ENCODE assay signal across 16 cellular contexts in the genomic region with DNA sequence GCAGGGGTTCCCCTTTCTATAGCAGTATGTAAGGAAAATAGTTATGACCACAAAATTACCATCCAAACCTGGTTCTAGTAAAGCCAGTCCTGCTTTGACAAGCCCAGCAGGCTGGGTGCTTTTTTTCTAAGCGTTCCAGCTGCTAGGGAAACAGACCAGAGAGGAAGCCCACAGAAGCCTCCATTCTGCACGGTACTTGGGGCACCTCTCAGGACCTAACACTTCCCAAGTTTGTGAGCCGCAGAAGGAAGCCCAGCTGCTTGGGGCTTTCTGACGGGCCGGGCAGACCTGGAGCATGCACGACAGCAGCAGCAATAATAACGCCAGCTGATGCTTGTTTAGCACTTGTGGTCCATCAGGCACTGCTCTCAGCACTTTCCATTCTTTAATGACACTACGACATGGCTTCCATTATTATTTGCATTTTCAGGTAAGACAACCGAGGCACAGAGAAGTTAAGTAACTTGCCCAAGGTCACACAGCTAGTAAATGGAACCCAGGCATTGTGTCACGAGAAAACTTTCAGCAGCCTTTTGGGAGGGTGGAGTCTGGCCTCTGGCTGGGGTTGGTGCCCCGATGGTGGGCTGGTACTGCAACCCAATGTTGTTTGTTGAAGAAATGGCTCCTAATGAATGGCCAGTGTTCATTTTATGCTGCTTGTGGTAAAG. TPM values are rescaled to one million over a fixed set of nuclear protein-coding genes. Genes with fewer than 3 reads are reported as not detected.
DNase-seq lines count a peak whose midpoint lies in the region; ATAC-seq and TF ChIP-seq lines count a peak whose summit lies in the region.
"Had no signal": no experiment of that assay in that cellular context is flagged by ENCODE, and none has a peak within 500 bp of the region (broad histone marks: within the 10 kb centered on the region; RNA-seq: fewer than 3 reads in every experiment).

No MANE protein-coding gene starts in this region.

- H3K4me3 Mint-ChIP-seq in activated naive CD4-positive, alpha-beta T cell treated with anti-CD3 and anti-CD28 coated beads, Interleukin-2, amount 50 U/mL, for 24 hours = no peak overlapping the region
- H3K4me3 Mint-ChIP-seq in endothelial cell (ENCODE audit: unreplicated experiment) = no peak overlapping the region
- H3K4me3 Mint-ChIP-seq: CD8-positive, alpha-beta T cell; GM23338; H9; HFFc6 had no signal

- no peaks in the 10 kb centered on the region for H3K36me3 Mint-ChIP-seq in activated naive CD4-positive, alpha-beta T cell treated with anti-CD3 and anti-CD28 coated beads, Interleukin-2, amount 50 U/mL, for 24 hours
- peaks cover 0 to 5% of the 10 kb centered on the region in 2 donors for H3K36me3 Mint-ChIP-seq in activated naive CD4-positive, alpha-beta T cell treated with anti-CD3 and anti-CD28 coated beads, Interleukin-2, amount 50 U/mL, for 72 hours
- H3K36me3 Mint-ChIP-seq in endothelial cell (ENCODE audit: low read depth, unreplicated experiment) = no peaks in the 10 kb centered on the region
- H3K36me3 Mint-ChIP-seq: CD8-positive, alpha-beta T cell had no signal

- no peak for DNase-seq in activated naive CD4-positive, alpha-beta T cell treated with anti-CD3 and anti-CD28 coated beads, Interleukin-2, amount 50 U/mL, for 72 hours (ENCODE audit: low spot score in 2 of 2)
- DNase-seq in SJCRH30 (peak; percentile 59 to 73), endothelial cell (ENCODE audit: low spot score) (no peak), amygdala (lab: John Stamatoyannopoulos, UW) (no peak), T-helper 9 cell (no peak)
- DNase-seq: CD8-positive, alpha-beta T cell; COR-L47; DMS79; H9; HFFc6; KBM-7 had no signal

- peaks cover 49% of the 10 kb centered on the region for H3K27me3 Mint-ChIP-seq in activated naive CD4-positive, alpha-beta T cell treated with anti-CD3 and anti-CD28 coated beads, Interleukin-2, amount 50 U/mL, for 24 hours
- H3K27me3 Mint-ChIP-seq in endothelial cell (ENCODE audit: unreplicated experiment) = peaks cover 30% of the 10 kb centered on the region

- H3K27me3 ChIP-seq in SJCRH30 = no peaks in the 10 kb centered on the region

- no peak overlapping the region for H3K4me3 ChIP-seq in SJCRH30
- H3K4me3 ChIP-seq: GM12878, GM23338 had no signal

- H3K36me3 ChIP-seq in SJCRH30 = no peaks in the 10 kb centered on the region

- no peak for ATAC-seq in activated naive CD4-positive, alpha-beta T cell treated with anti-CD3 and anti-CD28 coated beads, Interleukin-2, amount 50 U/mL, for 72 hours
- ATAC-seq in GM21786 (IDR thresholded peaks at IDR 0.05; ENCODE audit: unreplicated experiment) = no peak
- ATAC-seq: CD8-positive, alpha-beta T cell; GM12878; GM23338 had no signal

- peak overlapping the region; percentile 55 for H3K27ac Mint-ChIP-seq in activated naive CD4-positive, alpha-beta T cell treated with anti-CD3 and anti-CD28 coated beads, Interleukin-2, amount 50 U/mL, for 24 hours
- H3K27ac Mint-ChIP-seq in activated naive CD4-positive, alpha-beta T cell treated with anti-CD3 and anti-CD28 coated beads, Interleukin-2, amount 50 U/mL, for 72 hours = no peak overlapping the region
- peak overlapping the region; percentile 24 for H3K27ac Mint-ChIP-seq in endothelial cell (ENCODE audit: unreplicated experiment)
- H3K27ac Mint-ChIP-seq: CD8-positive, alpha-beta T cell; GM23338; H9; HFFc6 had no signal

- no peaks in the 10 kb centered on the region for H3K9me3 Mint-ChIP-seq in activated naive CD4-positive, alpha-beta T cell treated with anti-CD3 and anti-CD28 coated beads, Interleukin-2, amount 50 U/mL, for 24 hours
- no peaks in the 10 kb centered on the region for H3K9me3 Mint-ChIP-seq in activated naive CD4-positive, alpha-beta T cell treated with anti-CD3 and anti-CD28 coated beads, Interleukin-2, amount 50 U/mL, for 72 hours
- no peaks in the 10 kb centered on the region for H3K9me3 Mint-ChIP-seq in endothelial cell (ENCODE audit: unreplicated experiment)
- H3K9me3 Mint-ChIP-seq: CD8-positive, alpha-beta T cell; GM23338; H9; HFFc6 had no signal

- no peak for TF ChIP-seq CTCF in endothelial cell (IDR thresholded peaks at IDR 0.05; ENCODE audit: unreplicated experiment)

- H3K4me1 Mint-ChIP-seq in activated naive CD4-positive, alpha-beta T cell treated with anti-CD3 and anti-CD28 coated beads, Interleukin-2, amount 50 U/mL, for 24 hours = peaks cover 13% of the 10 kb centered on the region
- H3K4me1 Mint-ChIP-seq in endothelial cell (ENCODE audit: unreplicated experiment) = no peaks in the 10 kb centered on the region

- peaks cover 2% of the 10 kb centered on the region; the same call in 1 of the 2 replicates for H3K4me1 ChIP-seq in SJCRH30

- no peak overlapping the region for H3K27ac ChIP-seq in SJCRH30

- no peaks in the 10 kb centered on the region for H3K9me3 ChIP-seq in SJCRH30 (replicated peaks)

RNA-seq across cellular contexts. Expression of a gene that starts 15.4 kb away (rescaled TPM):
- total RNA-seq in activated naive CD4-positive, alpha-beta T cell treated with anti-CD3 and anti-CD28 coated beads, Interleukin-2, amount 50 U/mL, for 72 hours = not detected
- 10.3 and 12.2 TPM in 2 replicates for total RNA-seq in SJCRH30 (2014; rRNA removed; shearing (Covaris generic))
- total RNA-seq in endothelial cell (ENCODE audit: unreplicated experiment) = 0.26 TPM
- total RNA-seq: A673; CD8-positive, alpha-beta T cell; GM12878; HFFc6 had no signal

Comparison
In these comparisons a context has a peak if more than half of its experiments do, and no peak if none do; other contexts are left out.
1. H3K27ac Mint-ChIP-seq: peak in activated naive CD4-positive, alpha-beta T cell treated with anti-CD3 and anti-CD28 coated beads, Interleukin-2, amount 50 U/mL, for 24 hours (single experiment) and endothelial cell (single experiment); none in activated naive CD4-positive, alpha-beta T cell treated with anti-CD3 and anti-CD28 coated beads, Interleukin-2, amount 50 U/mL, for 72 hours (0 of 2).
2. DNase-seq: peak in SJCRH30 (2 of 2); none in activated naive CD4-positive, alpha-beta T cell treated with anti-CD3 and anti-CD28 coated beads, Interleukin-2, amount 50 U/mL, for 72 hours (0 of 2), endothelial cell (single experiment), amygdala (0 of 56) and T-helper 9 cell (single experiment).